In the genomic region with DNA sequence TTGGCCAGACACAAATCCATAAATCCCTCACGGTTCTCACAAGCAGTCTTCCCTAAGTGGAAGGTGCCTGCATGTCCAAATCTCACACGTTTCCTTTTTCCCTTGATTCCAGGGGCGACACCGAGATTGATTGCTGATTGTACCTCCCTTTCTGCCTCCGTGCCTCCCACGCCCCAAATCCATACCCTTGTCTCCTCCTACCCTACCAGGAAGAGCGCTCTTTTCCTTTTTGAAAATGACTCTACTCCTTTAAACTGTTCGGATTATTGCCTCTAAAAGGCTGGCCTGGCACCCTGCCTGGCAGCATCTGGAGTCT, we compare ENCODE assay signal across 1 cellular context.
TF ChIP-seq lines count a peak whose summit lies in the region.

No MANE protein-coding gene starts in this region.

TF ChIP-seq in H1, 55 proteins besides CTCF, POLR2A, EP300 and RAD21:
- TF ChIP-seq CEBPB (IDR thresholded peaks at IDR 0.05; ENCODE audit: low read depth, low read length): no peak
- TF ChIP-seq RBBP5 (IDR thresholded peaks at IDR 0.05; ENCODE audit: borderline replicate concordance, low read depth, low read length): no peak
- no peak for TF ChIP-seq TAF7 (optimal IDR thresholded peaks at IDR 0.05; ENCODE audit: borderline replicate concordance, low read depth, low read length)
- no peak for TF ChIP-seq JUND (IDR thresholded peaks at IDR 0.05; ENCODE audit: low read length)
- TF ChIP-seq TAF1 (IDR thresholded peaks at IDR 0.05; ENCODE audit: low read depth, low read length): no peak
- TF ChIP-seq BACH1 (IDR thresholded peaks at IDR 0.05; ENCODE audit: low read length): no peak
- no peak for TF ChIP-seq CHD2 (IDR thresholded peaks at IDR 0.05; ENCODE audit: low read length)
- TF ChIP-seq TCF12 (IDR thresholded peaks at IDR 0.05; ENCODE audit: low read depth, low read length): no peak
- TF ChIP-seq CBX8 (IDR thresholded peaks at IDR 0.05; ENCODE audit: borderline replicate concordance, low read depth, low read length): no peak
- TF ChIP-seq TEAD4 (IDR thresholded peaks at IDR 0.05; ENCODE audit: low read depth, low read length): no peak
- TF ChIP-seq SP2 (IDR thresholded peaks at IDR 0.05; ENCODE audit: low read length): no peak
- no peak for TF ChIP-seq ZNF274 (IDR thresholded peaks at IDR 0.05; ENCODE audit: borderline replicate concordance, extremely low read depth, low read length)
- no peak for TF ChIP-seq SP1 (IDR thresholded peaks at IDR 0.05; ENCODE audit: low read depth, low read length)
- no peak for TF ChIP-seq TBP (IDR thresholded peaks at IDR 0.05; ENCODE audit: low read depth, low read length)
- no peak for TF ChIP-seq POU5F1 (IDR thresholded peaks at IDR 0.05; ENCODE audit: low read depth, low read length)
TF ChIP-seq in H1: peak in this region for 0.
